ENCODE assay signal across 12 cellular contexts in genomic region chr3:33544126-33544525, GRCh38.
"Had no signal": no experiment of that assay in that cellular context is flagged by ENCODE, and none has a peak within 500 bp of the region (broad histone marks: within the 10 kb centered on the region; RNA-seq: fewer than 3 reads in every experiment).

No MANE protein-coding gene starts in this region.

- H3K4me3 ChIP-seq: ascending aorta, hepatocyte, right atrium auricular region, tibial artery, uterus had no signal

- H3K79me2 ChIP-seq: hepatocyte had no signal

- H3K4me1 ChIP-seq: ascending aorta, right atrium auricular region, tibial artery, uterus had no signal

- H2AFZ ChIP-seq: hepatocyte had no signal

- DNase-seq: activated CD4-positive, alpha-beta memory T cell treated with anti-CD3 and anti-CD28 coated beads for 36 hours; activated CD4-positive, alpha-beta T cell treated with anti-CD3 and anti-CD28 coated beads for 1 hour; activated naive CD8-positive, alpha-beta T cell treated with anti-CD3 and anti-CD28 coated beads, Interleukin-2, amount 10 ng/mL, durations not matched to agents 7 days and 5 days; activated T-cell treated with anti-CD3 and anti-CD28 coated beads, Interleukin-2, amount 50 U/mL, for 72 hours; midbrain; naive thymus-derived CD4-positive, alpha-beta T cell; small intestine; tibial artery; uterus had no signal

- H3K9me3 ChIP-seq: ascending aorta, right atrium auricular region, tibial artery, uterus had no signal

- H3K27ac ChIP-seq: ascending aorta, hepatocyte, right atrium auricular region, tibial artery, uterus had no signal

- H3K36me3 ChIP-seq: uterus had no signal

- H3K4me2 ChIP-seq: hepatocyte had no signal

- H3K27me3 ChIP-seq: ascending aorta, hepatocyte, right atrium auricular region, tibial artery, uterus had no signal
